12 cellular contexts compared by ENCODE assay signal in the genomic region with DNA sequence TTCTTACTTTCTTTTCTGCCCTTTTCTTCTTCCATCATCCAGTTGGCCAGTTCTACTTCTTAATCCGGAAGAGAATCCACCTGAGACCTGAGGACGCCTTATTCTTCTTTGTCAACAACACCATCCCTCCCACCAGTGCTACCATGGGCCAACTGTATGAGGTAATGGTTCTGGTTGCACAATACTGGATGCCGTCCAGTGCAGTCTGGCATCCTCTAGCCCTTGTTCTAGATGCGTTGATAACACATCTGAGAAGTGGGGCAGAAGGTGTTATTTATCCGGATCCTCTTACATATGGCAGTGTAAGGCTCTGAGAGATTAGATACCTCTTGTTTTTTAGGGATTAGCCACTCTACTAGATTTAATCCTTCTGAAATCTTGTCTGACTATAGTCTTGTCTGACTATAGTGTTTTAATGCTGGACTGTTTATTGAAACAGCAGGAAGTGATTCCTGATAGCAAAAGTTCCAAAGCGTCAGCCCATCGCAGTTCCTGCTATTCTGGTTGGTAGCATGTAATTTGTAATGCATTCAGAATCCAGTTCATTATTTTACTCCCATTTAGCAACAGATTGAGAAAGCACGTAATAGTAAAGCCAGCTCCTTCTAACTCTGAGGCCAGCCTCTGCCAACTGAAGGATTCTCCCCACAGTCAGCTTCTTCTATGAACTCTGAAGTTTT. TPM values are rescaled to one million over a fixed set of nuclear protein-coding genes. Genes with fewer than 3 reads are reported as not detected.
A peak's percentile ranks its signal among the peaks of the same experiment; 100 is the strongest.
DNase-seq lines count a peak whose midpoint lies in the region; ATAC-seq, FAIRE-seq and TF ChIP-seq lines count a peak whose summit lies in the region.
"Had no signal": no experiment of that assay in that cellular context is flagged by ENCODE, and none has a peak within 500 bp of the region (broad histone marks: within the 10 kb centered on the region; RNA-seq: fewer than 3 reads in every experiment).

No MANE protein-coding gene starts in this region.

- CTCF ChIA-PET in endothelial cell of umbilical vein (lab: Charles Lee): interaction anchor here (1.7 kb wide), 1 partner anchor 67 kb away, joined by 6 read pairs; no protein-coding TSS in a partner anchor

- BruUV-seq in endothelial cell of umbilical vein (replicated peaks; lab: Mats Ljungman, UMichigan): no TSS peak

- dilution Hi-C loops in endothelial cell of umbilical vein (cut with MboI; ENCODE audit: extremely low pct_ligation_motif_present, low sequenced_read_pairs): no loop called here

- H3K36me3 ChIP-seq in endothelial cell of umbilical vein (ENCODE audit: control insufficient read depth in 2 of 2, extremely low read depth in 1 of 2, insufficient read depth in 2 of 2, low read length in 2 of 2) (peaks cover 32 to 34% of the 10 kb centered on the region in 2 experiments), lung (ENCODE audit: control insufficient read depth in 2 of 2, insufficient read depth in 2 of 2, low read length in 2 of 2) (peaks cover 32 to 52% of the 10 kb centered on the region in 2 donors), thyroid gland (peaks cover 56 to 60% of the 10 kb centered on the region in 2 donors)

- POLR2A ChIA-PET in endothelial cell of umbilical vein (lab: Charles Lee): interaction anchor here (1.1 kb wide), 1 partner anchor 8 kb away, joined by 3 read pairs; no protein-coding TSS in a partner anchor

- DNase-seq in NCI-H2196 (lab: John Stamatoyannopoulos, UW; ENCODE audit: unreplicated experiment) (peak; percentile 34), endothelial cell of umbilical vein (ENCODE audit: low read depth, low spot score) (peak; percentile 94), lung (ENCODE audit: low spot score) (peak; percentile 64), thyroid gland (peak; percentile 30 to 43), DMS53 treated with DMSO at 0.1 percent for 48 hours (lab: John Stamatoyannopoulos, UW; ENCODE audit: unreplicated experiment) (no peak), hepatic stellate cell (ENCODE audit: low spot score) (no peak)
- DNase-seq in stimulated activated CD4-positive, alpha-beta T cell treated with anti-CD3 and anti-CD28 coated beads, Interleukin-4, amount 100 ng/mL, for 24 hours: no peak

- no peak for TF ChIP-seq CTCF in endothelial cell of umbilical vein (IDR thresholded peaks at IDR 0.05; ENCODE audit: extremely low read depth in 1 of 2, insufficient read depth in 1 of 2, low read depth in 1 of 2, low read length in 2 of 2)
- TF ChIP-seq CTCF in lung (IDR thresholded peaks at IDR 0.05; ENCODE audit: control extremely low read depth, extremely low read depth): no peak
- no peak for TF ChIP-seq CTCF in thyroid gland (IDR thresholded peaks at IDR 0.05)

- intact Hi-C loops in endothelial cell of umbilical vein (cut with micrococcal nuclease) (no loop called here), thyroid gland (cut with DNase I) (no loop called here)

- peaks cover 10% of the 10 kb centered on the region for H3K79me2 ChIP-seq in endothelial cell of umbilical vein (ENCODE audit: control insufficient read depth, insufficient read depth, low read length)

- TF ChIP-seq POLR2A in endothelial cell of umbilical vein (IDR thresholded peaks at IDR 0.05; ENCODE audit: low read depth, low read length) (no peak), thyroid gland (IDR thresholded peaks at IDR 0.05) (no peak)

- peak overlapping the region; percentile 20 for H3K9ac ChIP-seq in endothelial cell of umbilical vein (replicated peaks; ENCODE audit: extremely low read depth, insufficient read depth, low read length)

- H3K4me1 ChIP-seq in endothelial cell of umbilical vein (ENCODE audit: control insufficient read depth, extremely low read depth, insufficient read depth, low read length): peaks cover 13% of the 10 kb centered on the region
- H3K4me1 ChIP-seq in lung (ENCODE audit: control insufficient read depth in 2 of 2, insufficient read depth in 2 of 2, low read length in 2 of 2): peaks cover 2 to 18% of the 10 kb centered on the region in 2 donors
- peaks cover under 1 to 4% of the 10 kb centered on the region in 2 donors for H3K4me1 ChIP-seq in thyroid gland

- H4K20me1 ChIP-seq in endothelial cell of umbilical vein (replicated peaks; ENCODE audit: control insufficient read depth, extremely low read depth, insufficient read depth, low read length): no peaks in the 10 kb centered on the region

- no peaks in the 10 kb centered on the region for H3K9me1 ChIP-seq in endothelial cell of umbilical vein (replicated peaks; ENCODE audit: control insufficient read depth, extremely low read depth, insufficient read depth, low read length)

- FAIRE-seq in endothelial cell of umbilical vein (lab: Jason Lieb, UNC): peak; percentile 76

- no peak overlapping the region for H3K4me3 ChIP-seq in endothelial cell of umbilical vein (replicated peaks in 1 of 3; ENCODE audit: insufficient read depth in 1 of 3, low read depth in 1 of 3, low read length in 3 of 3)
- H3K4me3 ChIP-seq in lung: no peak overlapping the region
- no peak overlapping the region for H3K4me3 ChIP-seq in thyroid gland (replicated peaks in 1 of 3)
- H3K4me3 ChIP-seq: Peyer's patch had no signal

- WGBS in lung, 2 donors: 41 to 53% methylated on average over 8 of the region's 8 CpGs
- 61 to 72% methylated on average over 8 of the region's 8 CpGs for WGBS in thyroid gland, 2 donors

- ATAC-seq in lung (ENCODE audit: insufficient read depth, low FRiP score) (peak; percentile 78), HG02885 (IDR thresholded peaks at IDR 0.05; ENCODE audit: poor library complexity, unreplicated experiment) (no peak)
- ATAC-seq: HCT116 had no signal

- H2AFZ ChIP-seq in endothelial cell of umbilical vein (ENCODE audit: low read depth, low read length): no peak overlapping the region

- H3K4me2 ChIP-seq in endothelial cell of umbilical vein (ENCODE audit: insufficient read depth, low read length): peak overlapping the region; percentile 40

- H3K9me3 ChIP-seq in endothelial cell of umbilical vein (replicated peaks; ENCODE audit: control insufficient read depth, insufficient read depth, low read length) (no peaks in the 10 kb centered on the region), lung (ENCODE audit: control insufficient read depth in 2 of 2, insufficient read depth in 1 of 2, low read length in 1 of 2) (no peaks in the 10 kb centered on the region), thyroid gland (no peaks in the 10 kb centered on the region)
- H3K9me3 ChIP-seq: Peyer's patch had no signal

- H3K27ac ChIP-seq in endothelial cell of umbilical vein (ENCODE audit: insufficient read depth, low read depth, low read length) (peak overlapping the region; percentile 62), lung (ENCODE audit: low read depth in 1 of 2, low read length in 1 of 2) (peak overlapping the region in 1 of 2 donors; percentile 42), thyroid gland (peak overlapping the region in 2 of 3 donors; percentile 62 to 69)

- H3K27me3 ChIP-seq in endothelial cell of umbilical vein (ENCODE audit: control insufficient read depth in 2 of 2, insufficient read depth in 2 of 2, low read length in 2 of 2): no peaks in the 10 kb centered on the region
- H3K27me3 ChIP-seq in lung (ENCODE audit: control insufficient read depth, insufficient read depth): no peaks in the 10 kb centered on the region
- no peaks in the 10 kb centered on the region for H3K27me3 ChIP-seq in thyroid gland
- H3K27me3 ChIP-seq: Peyer's patch had no signal

TF ChIP-seq in endothelial cell of umbilical vein, 7 proteins besides CTCF, POLR2A, EP300 and RAD21:
- TF ChIP-seq JUN (IDR thresholded peaks at IDR 0.05; ENCODE audit: borderline replicate concordance, insufficient read depth, insufficient read length, low read depth) (peak; percentile 21), EZH2 (IDR thresholded peaks at IDR 0.05; ENCODE audit: borderline replicate concordance, low read depth, low read length, severe bottlenecking) (no peak), POLR2AphosphoS5 (IDR thresholded peaks at IDR 0.05; ENCODE audit: insufficient read depth, low read depth, low read length) (no peak), GATA2 (IDR thresholded peaks at IDR 0.05; ENCODE audit: insufficient read depth, insufficient read length, low read depth, low read length) (peak; percentile 63)

RNA-seq across cellular contexts. Expression of a gene that starts 7.9 kb away (rescaled TPM):
- total RNA-seq in endothelial cell of umbilical vein (59.4 and 69.0 TPM in 2 replicates), lung (10 to 100 TPM; 62.9 to 88.5 TPM), thyroid gland (100 to 1,000 TPM; 115 to 216 (median 148) TPM)
- polyA plus RNA-seq in endothelial cell of umbilical vein (64.8 and 65.6 TPM in 2 replicates), lung (10 to 100 TPM; 44.0 to 87.1 TPM)
- polyA plus RNA-seq in endothelial cell of umbilical vein (2011; cell fraction: cytosol; rRNA removed): 69.9 and 77.9 TPM in 2 replicates
- 141 and 165 TPM in 2 replicates for polyA plus RNA-seq in endothelial cell of umbilical vein (2011; cell fraction: nucleus; rRNA removed)
- polyA plus RNA-seq in endothelial cell of umbilical vein (2012): 90.8 and 126 TPM in 2 replicates
- 92.8 and 123 TPM in 2 replicates for polyA minus RNA-seq in endothelial cell of umbilical vein
- 31.0 TPM for polyA minus RNA-seq in endothelial cell of umbilical vein (2011; cell fraction: cytosol; rRNA and poly(A)+ RNA removed)
- 101 and 121 TPM in 2 replicates for polyA minus RNA-seq in endothelial cell of umbilical vein (2011; cell fraction: nucleus; rRNA and poly(A)+ RNA removed)

RNA-seq across cellular contexts. Expression of a gene that starts 41.7 kb away (rescaled TPM):
- 0.24 TPM in 1 of 2 replicates, not detected in the other for total RNA-seq in endothelial cell of umbilical vein
- not detected in 2 replicates for polyA plus RNA-seq in endothelial cell of umbilical vein
- polyA plus RNA-seq in endothelial cell of umbilical vein (2011; cell fraction: cytosol; rRNA removed): not detected in 2 replicates
- not detected in 2 replicates for polyA plus RNA-seq in endothelial cell of umbilical vein (2011; cell fraction: nucleus; rRNA removed)
- not detected in 2 replicates for polyA plus RNA-seq in endothelial cell of umbilical vein (2012)
- not detected in 2 replicates for polyA minus RNA-seq in endothelial cell of umbilical vein
- polyA minus RNA-seq in endothelial cell of umbilical vein (2011; cell fraction: cytosol; rRNA and poly(A)+ RNA removed): 3.5 TPM
- not detected in 2 replicates for polyA minus RNA-seq in endothelial cell of umbilical vein (2011; cell fraction: nucleus; rRNA and poly(A)+ RNA removed)
- total RNA-seq in lung: 1 to 10 TPM; 1.3 to 2.3 TPM
- polyA plus RNA-seq in lung: 1 to 10 TPM in 1 of 2 donors, under 1 TPM in 1; 0.83 to 2.2 TPM
- total RNA-seq in thyroid gland: not detected
- total RNA-seq: osteocyte, Peyer's patch had no signal
- polyA plus RNA-seq: IgD-negative memory B cell had no signal

RNA-seq across cellular contexts. Expression of a gene that starts 48.6 kb away (rescaled TPM):
- total RNA-seq in endothelial cell of umbilical vein (not detected in 2 replicates), lung (10 to 100 TPM; 11.3 to 52.1 TPM), thyroid gland (1 to 10 TPM in 2 of 4 donors, under 1 TPM in 2; 0.33 to 2.4 (median 0.87) TPM)
- polyA plus RNA-seq in endothelial cell of umbilical vein (not detected in 2 replicates), lung (10 to 100 TPM; 18.6 to 24.6 TPM)
- not detected in 2 replicates for polyA plus RNA-seq in endothelial cell of umbilical vein (2011; cell fraction: cytosol; rRNA removed)
- polyA plus RNA-seq in endothelial cell of umbilical vein (2011; cell fraction: nucleus; rRNA removed): not detected in 2 replicates
- not detected in 2 replicates for polyA plus RNA-seq in endothelial cell of umbilical vein (2012)
- not detected in 2 replicates for polyA minus RNA-seq in endothelial cell of umbilical vein
- 32.6 TPM for polyA minus RNA-seq in endothelial cell of umbilical vein (2011; cell fraction: cytosol; rRNA and poly(A)+ RNA removed)
- 0.24 TPM in 1 of 2 replicates, not detected in the other for polyA minus RNA-seq in endothelial cell of umbilical vein (2011; cell fraction: nucleus; rRNA and poly(A)+ RNA removed)
- total RNA-seq: osteocyte, Peyer's patch had no signal
- polyA plus RNA-seq: IgD-negative memory B cell had no signal

Comparison
In these comparisons a context has a peak if more than half of its experiments do, and no peak if none do; other contexts are left out.
1. DNase-seq: peak in NCI-H2196 (single experiment), endothelial cell of umbilical vein (single experiment), lung (single experiment) and thyroid gland (2 of 2); none in DMS53 treated with DMSO at 0.1 percent for 48 hours (single experiment), hepatic stellate cell (single experiment) and stimulated activated CD4-positive, alpha-beta T cell treated with anti-CD3 and anti-CD28 coated beads, Interleukin-4, amount 100 ng/mL, for 24 hours (single experiment).